In the genomic region with DNA sequence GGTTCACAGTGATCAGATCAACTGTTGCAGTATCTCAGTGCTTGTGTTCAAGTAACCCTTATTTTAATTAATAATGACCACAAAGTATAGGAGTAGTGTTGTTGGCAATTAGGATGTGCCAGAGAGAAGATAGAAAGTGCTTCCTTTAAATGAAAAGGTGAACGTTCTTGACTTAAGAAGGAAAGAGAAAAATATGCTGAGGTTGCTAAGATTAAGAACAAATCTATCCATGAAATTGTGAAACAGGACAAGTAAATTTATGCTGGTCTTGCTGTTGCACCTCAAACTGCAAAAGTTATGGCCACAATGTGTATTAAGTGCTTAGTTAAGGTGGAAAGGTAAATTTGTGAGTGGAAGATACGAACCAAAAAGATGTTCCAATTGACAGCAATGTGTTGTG, we compare ENCODE assay signal across 21 cellular contexts.
"Had no signal": no experiment of that assay in that cellular context is flagged by ENCODE, and none has a peak within 500 bp of the region (broad histone marks: within the 10 kb centered on the region; RNA-seq: fewer than 3 reads in every experiment).

No MANE protein-coding gene starts in this region.

- H3K4me3 ChIP-seq: left ventricle myocardium inferior, lung, ovary, right atrium auricular region, skin epidermis, tibial nerve, vagina had no signal

- H3K9me3 ChIP-seq: ovary, vagina had no signal

- H3K36me3 Mint-ChIP-seq: stimulated activated effector memory CD8-positive, alpha-beta T cell treated with anti-CD3 and anti-CD28 coated beads, Interleukin-12 subunit alpha, Interleukin-12 subunit beta, amount 100 ng/mL, for 72 hours had no signal

- H3K36me3 ChIP-seq: left ventricle myocardium inferior, ovary, right atrium auricular region, tibial nerve, vagina had no signal

- H3K27ac ChIP-seq: left ventricle myocardium inferior, ovary, right atrium auricular region, skin epidermis, tibial nerve, vagina had no signal

- H3K27ac Mint-ChIP-seq: immature natural killer cell; mesothelial cell of epicardium; naive B cell; natural killer cell treated with Interleukin-12 subunit alpha and Interleukin-12 subunit beta and Interleukin-15 and Interleukin-18, amount 100 ng/mL, for 72 hours; progenitor cell of endocrine pancreas; stimulated activated effector memory CD8-positive, alpha-beta T cell treated with anti-CD3 and anti-CD28 coated beads, Interleukin-12 subunit alpha, Interleukin-12 subunit beta, amount 100 ng/mL, for 72 hours; stimulated activated naive CD8-positive, alpha-beta T cell treated with anti-CD3 and anti-CD28 coated beads, Interleukin-15, Interleukin-2, amounts not matched to agents 100 ng/mL and 50 ng/mL, for 24 hours; type B pancreatic cell had no signal

- FAIRE-seq: islet of Langerhans had no signal

- H3K27me3 Mint-ChIP-seq: progenitor cell of endocrine pancreas, type B pancreatic cell had no signal

- H3K4me1 ChIP-seq: right atrium auricular region, tibial nerve, vagina had no signal

- DNase-seq: hypothalamus; immature natural killer cell; left ventricle myocardium inferior; mesendoderm; naive B cell; ovary; stimulated activated CD4-positive, alpha-beta T cell treated with anti-CD3 and anti-CD28 coated beads, Interleukin-4, amount 100 ng/mL, for 24 hours; stimulated activated naive CD4-positive, alpha-beta T cell had no signal

- H3K4me3 Mint-ChIP-seq: immature natural killer cell; mesothelial cell of epicardium; naive B cell; natural killer cell treated with Interleukin-12 subunit alpha and Interleukin-12 subunit beta and Interleukin-15 and Interleukin-18, amount 100 ng/mL, for 72 hours; stimulated activated effector memory CD8-positive, alpha-beta T cell treated with anti-CD3 and anti-CD28 coated beads, Interleukin-12 subunit alpha, Interleukin-12 subunit beta, amount 100 ng/mL, for 72 hours; stimulated activated naive CD8-positive, alpha-beta T cell treated with anti-CD3 and anti-CD28 coated beads, Interleukin-15, Interleukin-2, amounts not matched to agents 100 ng/mL and 50 ng/mL, for 24 hours; type B pancreatic cell had no signal

- H3K4me1 Mint-ChIP-seq: immature natural killer cell; naive B cell; stimulated activated effector memory CD8-positive, alpha-beta T cell treated with anti-CD3 and anti-CD28 coated beads, Interleukin-12 subunit alpha, Interleukin-12 subunit beta, amount 100 ng/mL, for 72 hours had no signal

- H3K27me3 ChIP-seq: ovary, right atrium auricular region, tibial nerve, vagina had no signal

- ATAC-seq: natural killer cell treated with Interleukin-12 subunit alpha and Interleukin-12 subunit beta and Interleukin-15 and Interleukin-18, amount 100 ng/mL, for 72 hours; sciatic nerve; stimulated activated effector memory CD8-positive, alpha-beta T cell treated with anti-CD3 and anti-CD28 coated beads, Interleukin-12 subunit alpha, Interleukin-12 subunit beta, amount 100 ng/mL, for 72 hours had no signal
